Comparison of ENCODE assay signal across 16 cellular contexts in the genomic region with DNA sequence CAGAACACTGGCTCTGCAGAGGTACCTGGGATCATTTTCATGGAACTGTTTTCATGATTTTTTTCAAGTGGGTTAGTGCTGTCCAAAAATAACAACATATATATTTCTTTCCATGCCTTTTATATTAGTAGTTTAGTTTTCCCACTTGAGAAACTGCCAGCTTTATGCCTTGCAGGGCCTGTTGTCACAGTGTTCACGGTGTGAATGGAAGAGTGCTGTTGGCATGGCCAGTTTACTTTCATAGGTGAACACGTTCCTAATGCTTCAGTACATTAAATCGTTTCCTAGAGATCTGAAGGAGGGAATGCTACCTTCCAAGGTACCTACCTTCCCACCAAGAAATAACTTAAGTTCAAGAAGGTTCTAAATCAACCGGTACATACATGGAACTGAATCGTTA. TPM values are rescaled to one million over a fixed set of nuclear protein-coding genes. Genes with fewer than 3 reads are reported as not detected.
A peak's percentile ranks its signal among the peaks of the same experiment; 100 is the strongest.
DNase-seq lines count a peak whose midpoint lies in the region; ATAC-seq and TF ChIP-seq lines count a peak whose summit lies in the region.
"Had no signal": no experiment of that assay in that cellular context is flagged by ENCODE, and none has a peak within 500 bp of the region (broad histone marks: within the 10 kb centered on the region; RNA-seq: fewer than 3 reads in every experiment).

No MANE protein-coding gene starts in this region.

- H3K4me3 Mint-ChIP-seq in natural killer cell: no peak overlapping the region
- no peak overlapping the region for H3K4me3 Mint-ChIP-seq in natural killer cell treated with Interleukin-12 subunit alpha and Interleukin-12 subunit beta and Interleukin-15 and Interleukin-18, amount 100 ng/mL, for 72 hours
- H3K4me3 Mint-ChIP-seq in nephron: no peak overlapping the region

- no peak for TF ChIP-seq EP300 in transverse colon (IDR thresholded peaks at IDR 0.05; ENCODE audit: low read depth)

- no peaks in the 10 kb centered on the region for H3K27me3 Mint-ChIP-seq in natural killer cell (ENCODE audit: low read depth in 2 of 2)
- no peaks in the 10 kb centered on the region for H3K27me3 Mint-ChIP-seq in natural killer cell treated with Interleukin-12 subunit alpha and Interleukin-12 subunit beta and Interleukin-15 and Interleukin-18, amount 100 ng/mL, for 72 hours
- no peaks in the 10 kb centered on the region for H3K27me3 Mint-ChIP-seq in nephron (ENCODE audit: low read depth)

- no peaks in the 10 kb centered on the region for H3K27me3 ChIP-seq in transverse colon
- no peaks in the 10 kb centered on the region for H3K27me3 ChIP-seq in lower lobe of right lung (ENCODE audit: low read depth)
- no peaks in the 10 kb centered on the region for H3K27me3 ChIP-seq in prostate gland (replicated peaks; ENCODE audit: insufficient read depth)

- H3K4me1 Mint-ChIP-seq in natural killer cell (peaks cover 48 to 68% of the 10 kb centered on the region in 2 donors), nephron (peaks cover 29% of the 10 kb centered on the region)
- peaks cover 38 to 45% of the 10 kb centered on the region in 2 donors for H3K4me1 Mint-ChIP-seq in natural killer cell treated with Interleukin-12 subunit alpha and Interleukin-12 subunit beta and Interleukin-15 and Interleukin-18, amount 100 ng/mL, for 72 hours (ENCODE audit: low read depth in 2 of 2)

- H3K9me3 Mint-ChIP-seq in natural killer cell (no peaks in the 10 kb centered on the region), nephron (peaks cover 22% of the 10 kb centered on the region)
- peaks cover 3% of the 10 kb centered on the region for H3K9me3 Mint-ChIP-seq in natural killer cell treated with Interleukin-12 subunit alpha and Interleukin-12 subunit beta and Interleukin-15 and Interleukin-18, amount 100 ng/mL, for 72 hours

- no peaks in the 10 kb centered on the region for H3K4me1 ChIP-seq in transverse colon
- H3K4me1 ChIP-seq in lower lobe of right lung: no peaks in the 10 kb centered on the region
- H3K4me1 ChIP-seq in prostate gland (replicated peaks): no peaks in the 10 kb centered on the region
- H3K4me1 ChIP-seq: HAP-1 had no signal

- intact Hi-C loops in natural killer cell (cut with micrococcal nuclease): no loop called here
- intact Hi-C loops in transverse colon (cut with DNase I; ENCODE audit: low total_unique reads): no loop called here
- intact Hi-C loops in lower lobe of right lung (cut with DNase I): no loop called here
- intact Hi-C loops in prostate gland (cut with DNase I): loop anchor here (10.0 kb wide), 1 partner anchor 467 kb away; the partner anchor contains the start of gene LONRF3

- in situ Hi-C loops in transverse colon (cut with MboI; ENCODE audit: low pct_ligation_motif_present in 1 of 4, low pct_unique_long_range_greater_than_20kb in 1 of 4, low sequenced_read_pairs in 3 of 4): no loop called here

- peak overlapping the region; percentile 52 to 66 for H3K27ac Mint-ChIP-seq in natural killer cell
- peak overlapping the region in 1 of 2 donors; percentile 73 for H3K27ac Mint-ChIP-seq in natural killer cell treated with Interleukin-12 subunit alpha and Interleukin-12 subunit beta and Interleukin-15 and Interleukin-18, amount 100 ng/mL, for 72 hours
- H3K27ac Mint-ChIP-seq in nephron: peak overlapping the region; percentile 58 to 94 (median 76)

- H3K36me3 Mint-ChIP-seq in natural killer cell (peaks cover 6% of the 10 kb centered on the region), nephron (ENCODE audit: low read depth) (peaks cover 4% of the 10 kb centered on the region)
- H3K36me3 Mint-ChIP-seq in natural killer cell treated with Interleukin-12 subunit alpha and Interleukin-12 subunit beta and Interleukin-15 and Interleukin-18, amount 100 ng/mL, for 72 hours: peaks cover 3% of the 10 kb centered on the region

- ATAC-seq in natural killer cell (no peak), GM18907 (IDR thresholded peaks at IDR 0.05; ENCODE audit: unreplicated experiment) (no peak), lower lobe of right lung (no peak)
- no peak for ATAC-seq in natural killer cell treated with Interleukin-12 subunit alpha and Interleukin-12 subunit beta and Interleukin-15 and Interleukin-18, amount 100 ng/mL, for 72 hours
- ATAC-seq: Panc1 had no signal

- no peaks in the 10 kb centered on the region for H3K36me3 ChIP-seq in transverse colon
- no peaks in the 10 kb centered on the region for H3K36me3 ChIP-seq in lower lobe of right lung
- H3K36me3 ChIP-seq in prostate gland: no peaks in the 10 kb centered on the region
- H3K36me3 ChIP-seq: HAP-1 had no signal

- H3K9me3 ChIP-seq in transverse colon: no peaks in the 10 kb centered on the region
- H3K9me3 ChIP-seq in lower lobe of right lung: no peaks in the 10 kb centered on the region
- no peaks in the 10 kb centered on the region for H3K9me3 ChIP-seq in prostate gland
- H3K9me3 ChIP-seq: HAP-1 had no signal

- 79 to 80% methylated on average over 3 to 5 of the region's 5 CpGs for WGBS in transverse colon (ENCODE audit: low coverage in 1 of 2), 2 donors
- WGBS in prostate gland: 81% methylated on average over 5 of the region's 5 CpGs

- H3K4me3 ChIP-seq in coronary artery (peak overlapping the region; percentile 30), transverse colon (no peak overlapping the region), lower lobe of right lung (no peak overlapping the region), prostate gland (no peak overlapping the region)
- H3K4me3 ChIP-seq: HAP-1 had no signal

- TF ChIP-seq CTCF in natural killer cell (IDR thresholded peaks at IDR 0.05) (no peak), coronary artery (IDR thresholded peaks at IDR 0.05) (no peak), nephron (IDR thresholded peaks at IDR 0.05; ENCODE audit: unreplicated experiment in 3 of 3) (no peak), transverse colon (IDR thresholded peaks at IDR 0.05) (no peak), lower lobe of right lung (IDR thresholded peaks at IDR 0.05) (no peak), prostate gland (IDR thresholded peaks at IDR 0.05) (no peak)

- peak overlapping the region; percentile 36 to 79 for H3K27ac ChIP-seq in coronary artery
- H3K27ac ChIP-seq in transverse colon: peak overlapping the region in 3 of 4 donors; percentile 12 to 49 (median 37)
- H3K27ac ChIP-seq in lower lobe of right lung: no peak overlapping the region
- no peak overlapping the region for H3K27ac ChIP-seq in prostate gland

- TF ChIP-seq POLR2A in transverse colon (IDR thresholded peaks at IDR 0.05) (no peak), prostate gland (IDR thresholded peaks at IDR 0.05) (no peak)

- DNase-seq in natural killer cell (no peak), coronary artery (ENCODE audit: low spot score) (no peak), transverse colon (no peak), lower lobe of right lung (no peak), prostate gland (ENCODE audit: low spot score) (no peak)
- DNase-seq in natural killer cell treated with Interleukin-12 subunit alpha and Interleukin-12 subunit beta and Interleukin-15 and Interleukin-18, amount 100 ng/mL, for 72 hours (ENCODE audit: low spot score): no peak
- DNase-seq: IMR-90, Kasumi-1, MM.1S, NCI-H1092 treated with DMSO at 0.1 percent for 48 hours, NCI-H1694, NCI-H524 had no signal

RNA-seq across cellular contexts. Expression of gene DOCK11, which starts 12.6 kb away (rescaled TPM):
- 100 to 1,000 TPM; 108 to 130 (median 117) TPM for total RNA-seq in natural killer cell
- 10 to 100 TPM; 32.0 to 44.5 TPM for total RNA-seq in natural killer cell treated with Interleukin-12 subunit alpha and Interleukin-12 subunit beta and Interleukin-15 and Interleukin-18, amount 100 ng/mL, for 72 hours
- 10 to 100 TPM in 2 of 4 donors, 1 to 10 TPM in 2; 6.4 to 16.4 (median 9.8) TPM for total RNA-seq in transverse colon
- 76.2 TPM for total RNA-seq in lower lobe of right lung
- total RNA-seq in prostate gland: 1 to 10 TPM; 2.6 to 4.7 TPM

Comparison
In these comparisons a context has a peak if more than half of its experiments do, and no peak if none do; other contexts are left out.
1. H3K27ac ChIP-seq: peak in coronary artery (2 of 2) and transverse colon (3 of 4); none in lower lobe of right lung (single experiment) and prostate gland (0 of 2).